2 cellular contexts compared by ENCODE assay signal in the genomic region with DNA sequence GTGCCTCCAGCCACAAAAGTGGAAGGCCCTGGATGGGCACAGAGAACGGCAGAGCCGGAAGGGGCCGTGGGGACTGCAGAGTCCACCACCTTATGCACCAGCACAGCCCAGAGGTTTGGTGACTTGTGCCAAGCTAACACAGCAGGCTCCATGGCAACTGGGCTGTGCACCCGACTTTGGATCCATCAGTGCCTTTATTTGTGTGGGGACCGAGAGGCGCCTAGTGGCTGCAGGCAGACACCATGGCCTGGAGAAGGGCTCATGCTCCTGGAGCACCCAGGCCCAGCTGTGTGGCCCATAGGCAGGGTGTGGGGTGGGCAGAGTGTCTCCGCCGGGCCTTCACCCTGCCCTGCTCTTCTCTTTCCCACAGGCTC.
TF ChIP-seq lines count a peak whose summit lies in the region.

No MANE protein-coding gene starts in this region.

TF ChIP-seq in HepG2, 621 proteins besides CTCF, POLR2A, EP300 and RAD21:
- TF ChIP-seq SMARCC2 (IDR thresholded peaks at IDR 0.05): no peak
- TF ChIP-seq KDM5B (CRISPR knock-in tag; IDR thresholded peaks at IDR 0.05; ENCODE audit: borderline replicate concordance): no peak
- TF ChIP-seq AGO2 (optimal IDR thresholded peaks at IDR 0.05; ENCODE audit: low read depth, low read length): peak; percentile 7
- TF ChIP-seq RBM22 (optimal IDR thresholded peaks at IDR 0.05; ENCODE audit: low read length): peak; percentile 25
TF ChIP-seq in HepG2: peak in this region for 2.

TF ChIP-seq in WTC11, 78 proteins besides CTCF, POLR2A, EP300 and RAD21:
- TF ChIP-seq RELA (CRISPR knock-in tag; IDR thresholded peaks at IDR 0.05; ENCODE audit: borderline replicate concordance) (no peak), TEAD1 (CRISPR knock-in tag; IDR thresholded peaks at IDR 0.05) (no peak), NR2C2 (CRISPR knock-in tag; IDR thresholded peaks at IDR 0.05) (no peak)
- TF ChIP-seq, protein P1, sequence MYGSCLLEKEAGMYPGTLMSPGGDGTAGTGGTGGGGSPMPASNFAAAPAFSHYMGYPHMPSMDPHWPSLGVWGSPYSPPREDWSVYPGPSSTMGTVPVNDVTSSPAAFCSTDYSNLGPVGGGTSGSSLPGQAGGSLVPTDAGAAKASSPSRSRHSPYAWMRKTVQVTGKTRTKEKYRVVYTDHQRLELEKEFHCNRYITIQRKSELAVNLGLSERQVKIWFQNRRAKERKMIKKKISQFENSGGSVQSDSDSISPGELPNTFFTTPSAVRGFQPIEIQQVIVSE (CRISPR knock-in tag; IDR thresholded peaks at IDR 0.05; ENCODE audit: borderline replicate concordance): no peak
- TF ChIP-seq, protein P2, sequence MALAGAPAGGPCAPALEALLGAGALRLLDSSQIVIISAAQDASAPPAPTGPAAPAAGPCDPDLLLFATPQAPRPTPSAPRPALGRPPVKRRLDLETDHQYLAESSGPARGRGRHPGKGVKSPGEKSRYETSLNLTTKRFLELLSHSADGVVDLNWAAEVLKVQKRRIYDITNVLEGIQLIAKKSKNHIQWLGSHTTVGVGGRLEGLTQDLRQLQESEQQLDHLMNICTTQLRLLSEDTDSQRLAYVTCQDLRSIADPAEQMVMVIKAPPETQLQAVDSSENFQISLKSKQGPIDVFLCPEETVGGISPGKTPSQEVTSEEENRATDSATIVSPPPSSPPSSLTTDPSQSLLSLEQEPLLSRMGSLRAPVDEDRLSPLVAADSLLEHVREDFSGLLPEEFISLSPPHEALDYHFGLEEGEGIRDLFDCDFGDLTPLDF (CRISPR knock-in tag; IDR thresholded peaks at IDR 0.05): no peak
- TF ChIP-seq, protein P3, sequence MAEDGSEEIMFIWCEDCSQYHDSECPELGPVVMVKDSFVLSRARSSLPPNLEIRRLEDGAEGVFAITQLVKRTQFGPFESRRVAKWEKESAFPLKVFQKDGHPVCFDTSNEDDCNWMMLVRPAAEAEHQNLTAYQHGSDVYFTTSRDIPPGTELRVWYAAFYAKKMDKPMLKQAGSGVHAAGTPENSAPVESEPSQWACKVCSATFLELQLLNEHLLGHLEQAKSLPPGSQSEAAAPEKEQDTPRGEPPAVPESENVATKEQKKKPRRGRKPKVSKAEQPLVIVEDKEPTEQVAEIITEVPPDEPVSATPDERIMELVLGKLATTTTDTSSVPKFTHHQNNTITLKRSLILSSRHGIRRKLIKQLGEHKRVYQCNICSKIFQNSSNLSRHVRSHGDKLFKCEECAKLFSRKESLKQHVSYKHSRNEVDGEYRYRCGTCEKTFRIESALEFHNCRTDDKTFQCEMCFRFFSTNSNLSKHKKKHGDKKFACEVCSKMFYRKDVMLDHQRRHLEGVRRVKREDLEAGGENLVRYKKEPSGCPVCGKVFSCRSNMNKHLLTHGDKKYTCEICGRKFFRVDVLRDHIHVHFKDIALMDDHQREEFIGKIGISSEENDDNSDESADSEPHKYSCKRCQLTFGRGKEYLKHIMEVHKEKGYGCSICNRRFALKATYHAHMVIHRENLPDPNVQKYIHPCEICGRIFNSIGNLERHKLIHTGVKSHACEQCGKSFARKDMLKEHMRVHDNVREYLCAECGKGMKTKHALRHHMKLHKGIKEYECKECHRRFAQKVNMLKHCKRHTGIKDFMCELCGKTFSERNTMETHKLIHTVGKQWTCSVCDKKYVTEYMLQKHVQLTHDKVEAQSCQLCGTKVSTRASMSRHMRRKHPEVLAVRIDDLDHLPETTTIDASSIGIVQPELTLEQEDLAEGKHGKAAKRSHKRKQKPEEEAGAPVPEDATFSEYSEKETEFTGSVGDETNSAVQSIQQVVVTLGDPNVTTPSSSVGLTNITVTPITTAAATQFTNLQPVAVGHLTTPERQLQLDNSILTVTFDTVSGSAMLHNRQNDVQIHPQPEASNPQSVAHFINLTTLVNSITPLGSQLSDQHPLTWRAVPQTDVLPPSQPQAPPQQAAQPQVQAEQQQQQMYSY (CRISPR knock-in tag; IDR thresholded peaks at IDR 0.05): 0 out of 2 replicates have a peak, but pooled peaks have one; percentile 2
- TF ChIP-seq, protein P4, sequence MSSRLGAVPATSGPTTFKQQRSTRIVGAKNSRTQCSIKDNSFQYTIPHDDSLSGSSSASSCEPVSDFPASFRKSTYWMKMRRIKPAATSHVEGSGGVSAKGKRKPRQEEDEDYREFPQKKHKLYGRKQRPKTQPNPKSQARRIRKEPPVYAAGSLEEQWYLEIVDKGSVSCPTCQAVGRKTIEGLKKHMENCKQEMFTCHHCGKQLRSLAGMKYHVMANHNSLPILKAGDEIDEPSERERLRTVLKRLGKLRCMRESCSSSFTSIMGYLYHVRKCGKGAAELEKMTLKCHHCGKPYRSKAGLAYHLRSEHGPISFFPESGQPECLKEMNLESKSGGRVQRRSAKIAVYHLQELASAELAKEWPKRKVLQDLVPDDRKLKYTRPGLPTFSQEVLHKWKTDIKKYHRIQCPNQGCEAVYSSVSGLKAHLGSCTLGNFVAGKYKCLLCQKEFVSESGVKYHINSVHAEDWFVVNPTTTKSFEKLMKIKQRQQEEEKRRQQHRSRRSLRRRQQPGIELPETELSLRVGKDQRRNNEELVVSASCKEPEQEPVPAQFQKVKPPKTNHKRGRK (CRISPR knock-in tag; IDR thresholded peaks at IDR 0.05; ENCODE audit: borderline replicate concordance): no peak
